In genomic region chr7:51289608-51290370, GRCh38 we compare ENCODE assay signal across 15 cellular contexts. TPM values are rescaled to one million over a fixed set of nuclear protein-coding genes. Genes with fewer than 3 reads are reported as not detected.
DNase-seq lines count a peak whose midpoint lies in the region; ATAC-seq and TF ChIP-seq lines count a peak whose summit lies in the region.
"Had no signal": no experiment of that assay in that cellular context is flagged by ENCODE, and none has a peak within 500 bp of the region (broad histone marks: within the 10 kb centered on the region; RNA-seq: fewer than 3 reads in every experiment).

No MANE protein-coding gene starts in this region.

- WGBS in psoas muscle, 3 donors, result 20 to 42% (median 22%) methylated on average over 5 of the region's 5 CpGs

- H3K27me3 Mint-ChIP-seq in GM23338 (ENCODE audit: insufficient read depth, low read depth, poor library complexity) (peaks cover 13% of the 10 kb centered on the region), glutamatergic neuron (ENCODE audit: unreplicated experiment) (no peaks in the 10 kb centered on the region)

- peaks cover 23% of the 10 kb centered on the region for H4K20me1 ChIP-seq in GM23338 (replicated peaks; ENCODE audit: insufficient read depth)

- H3K9me3 ChIP-seq in left ventricle myocardium inferior (replicated peaks) (no peaks in the 10 kb centered on the region), psoas muscle (no peaks in the 10 kb centered on the region)
- H3K9me3 ChIP-seq: BE2C, SJSA1 had no signal

- H3K4me2 ChIP-seq in GM23338, result peak overlapping the region; percentile 55

- H3K79me2 ChIP-seq in GM23338 (replicated peaks; ENCODE audit: insufficient read depth), result peaks cover 99% of the 10 kb centered on the region

- H3K9me2 ChIP-seq in GM23338 (ENCODE audit: insufficient read depth), result no peaks in the 10 kb centered on the region

- H3K9me3 Mint-ChIP-seq in GM23338 (no peaks in the 10 kb centered on the region), glutamatergic neuron (ENCODE audit: unreplicated experiment) (no peaks in the 10 kb centered on the region)
- H3K9me3 Mint-ChIP-seq: H9; stimulated activated naive CD8-positive, alpha-beta T cell treated with anti-CD3 and anti-CD28 coated beads, Interleukin-15, Interleukin-2, amounts not matched to agents 100 ng/mL and 50 ng/mL, for 24 hours had no signal

- no peaks in the 10 kb centered on the region for H3K36me3 Mint-ChIP-seq in GM23338 (ENCODE audit: low read depth)
- H3K36me3 Mint-ChIP-seq in glutamatergic neuron (ENCODE audit: unreplicated experiment), result no peaks in the 10 kb centered on the region

- no peak overlapping the region for H2AFZ ChIP-seq in GM23338

- H3F3A ChIP-seq in GM23338 (replicated peaks; ENCODE audit: low read depth), result no peaks in the 10 kb centered on the region; the same call in 1 of the 2 replicates

- intact Hi-C loops in left ventricle myocardium inferior (cut with micrococcal nuclease), result no loop called here
- intact Hi-C loops in psoas muscle (cut with DNase I), result no loop called here

- no peak for ATAC-seq in GM23338
- peak; percentile 9 to 72 (median 49) for ATAC-seq in psoas muscle
- ATAC-seq in GM19328 (IDR thresholded peaks at IDR 0.05; ENCODE audit: unreplicated experiment), result no peak

- H3K4me3 Mint-ChIP-seq in GM23338, result no peak overlapping the region
- no peak overlapping the region for H3K4me3 Mint-ChIP-seq in glutamatergic neuron (ENCODE audit: unreplicated experiment)
- H3K4me3 Mint-ChIP-seq: H9; stimulated activated naive CD8-positive, alpha-beta T cell treated with anti-CD3 and anti-CD28 coated beads, Interleukin-15, Interleukin-2, amounts not matched to agents 100 ng/mL and 50 ng/mL, for 24 hours had no signal

- TF ChIP-seq CTCF in GM23338 (conservative IDR thresholded peaks at IDR 0.05; ENCODE audit: low read depth in 2 of 2) (no peak), left ventricle myocardium inferior (IDR thresholded peaks at IDR 0.05; ENCODE audit: borderline replicate concordance) (no peak), psoas muscle (IDR thresholded peaks at IDR 0.05) (no peak), glutamatergic neuron (IDR thresholded peaks at IDR 0.05; ENCODE audit: partially characterized antibody, unreplicated experiment) (no peak)

- DNase-seq in GM23338 (ENCODE audit: low spot score) (no peak), RPMI8226 (peak; percentile 34), left ventricle myocardium inferior (no peak), psoas muscle (no peak), glutamatergic neuron (no peak), iPS-NIHi7 (ENCODE audit: extremely low spot score) (no peak), NCI-H1930 (lab: John Stamatoyannopoulos, UW) (no peak)
- DNase-seq: activated naive CD4-positive, alpha-beta T cell treated with anti-CD3 and anti-CD28 coated beads, Interleukin-2, amount 50 U/mL, for 16 hours; BE2C; H9; NK-92 treated with Interleukin-12 subunit alpha and Interleukin-12 subunit beta, amount 100 ng/mL, for 24 hours; retina had no signal

- H3K4me1 Mint-ChIP-seq in GM23338 (peaks cover 45% of the 10 kb centered on the region), glutamatergic neuron (ENCODE audit: low read depth, unreplicated experiment) (peaks cover 13% of the 10 kb centered on the region)

- H3K4me1 ChIP-seq in GM23338 (ENCODE audit: insufficient read depth) (peaks cover 54% of the 10 kb centered on the region), left ventricle myocardium inferior (peaks cover 45% of the 10 kb centered on the region), psoas muscle (peaks cover 39% of the 10 kb centered on the region)
- H3K4me1 ChIP-seq: BE2C, SJSA1 had no signal

- H3K36me3 ChIP-seq in GM23338 (ENCODE audit: insufficient read depth) (no peaks in the 10 kb centered on the region), left ventricle myocardium inferior (no peaks in the 10 kb centered on the region), psoas muscle (ENCODE audit: insufficient read depth in 1 of 2, low read depth in 1 of 2) (no peaks in the 10 kb centered on the region)
- H3K36me3 ChIP-seq: BE2C, SJSA1 had no signal

- H3K27ac Mint-ChIP-seq in GM23338, result peak overlapping the region; percentile 13; the same call in 1 of the 2 replicates
- H3K27ac Mint-ChIP-seq in glutamatergic neuron (ENCODE audit: unreplicated experiment), result no peak overlapping the region
- H3K27ac Mint-ChIP-seq: stimulated activated naive CD8-positive, alpha-beta T cell treated with anti-CD3 and anti-CD28 coated beads, Interleukin-15, Interleukin-2, amounts not matched to agents 100 ng/mL and 50 ng/mL, for 24 hours had no signal

- no peak overlapping the region for H3K4me3 ChIP-seq in GM23338
- H3K4me3 ChIP-seq in left ventricle myocardium inferior, result peak overlapping the region; percentile 55
- peak overlapping the region; percentile 42 for H3K4me3 ChIP-seq in psoas muscle
- H3K4me3 ChIP-seq: SJSA1 had no signal

- peak overlapping the region; percentile 62 for H3K27ac ChIP-seq in GM23338 (ENCODE audit: low read depth)
- peak overlapping the region; percentile 88 for H3K27ac ChIP-seq in left ventricle myocardium inferior (replicated peaks)
- H3K27ac ChIP-seq in psoas muscle, result peak overlapping the region; percentile 87
- H3K27ac ChIP-seq: SJSA1 had no signal

- no peaks in the 10 kb centered on the region for H3K27me3 ChIP-seq in GM23338 (ENCODE audit: insufficient read depth)
- no peaks in the 10 kb centered on the region for H3K27me3 ChIP-seq in left ventricle myocardium inferior (ENCODE audit: low read depth)
- H3K27me3 ChIP-seq in psoas muscle (ENCODE audit: insufficient read depth in 3 of 3, low read length in 2 of 3), result no peaks in the 10 kb centered on the region
- H3K27me3 ChIP-seq: BE2C, SJSA1 had no signal

TF ChIP-seq in GM23338, 12 proteins besides CTCF, POLR2A, EP300 and RAD21:
- TF ChIP-seq EZH2 (IDR thresholded peaks at IDR 0.05; ENCODE audit: low read depth, unreplicated experiment) (no peak), ETS1 (IDR thresholded peaks at IDR 0.05) (no peak), REST (IDR thresholded peaks at IDR 0.05; ENCODE audit: unreplicated experiment) (no peak), NANOG (IDR thresholded peaks at IDR 0.05; ENCODE audit: borderline replicate concordance) (no peak), CREB1 (CRISPR knock-in tag; IDR thresholded peaks at IDR 0.05; ENCODE audit: low read depth) (no peak), JUNB (IDR thresholded peaks at IDR 0.05; ENCODE audit: unreplicated experiment) (no peak)

RNA-seq across cellular contexts. Expression of gene COBL, which starts 26.8 kb away (rescaled TPM):
- 40.2 and 51.9 TPM in 2 replicates for total RNA-seq in GM23338 (2014; rRNA removed; shearing (Covaris generic))
- polyA plus RNA-seq in GM23338 (2016; fragmentation: Nextera tagmentation; extraction: Ambion mirVana) (16.1 and 18.3 TPM in 2 replicates), psoas muscle (100 to 1,000 TPM in 2 of 3 donors, 10 to 100 TPM in 1; 59.5 to 122 (median 115) TPM)
- total RNA-seq in left ventricle myocardium inferior (77.1 TPM), psoas muscle (100 to 1,000 TPM in 3 of 4 donors, 10 to 100 TPM in 1; 57.5 to 139 (median 117) TPM), glutamatergic neuron (ENCODE audit: unreplicated experiment) (3.3 TPM)
- total RNA-seq: SJSA1 had no signal

Comparison
In these comparisons a context has a peak if more than half of its experiments do, and no peak if none do; other contexts are left out.
1. ATAC-seq: peak in psoas muscle (4 of 4); none in GM23338 (single experiment) and GM19328 (single experiment).
2. Peak in every context shown above with its lines, with median percentiles within 50 percentile points of each other: H3K27ac ChIP-seq.